ENCODE assay signal across 10 cellular contexts in the genomic region with DNA sequence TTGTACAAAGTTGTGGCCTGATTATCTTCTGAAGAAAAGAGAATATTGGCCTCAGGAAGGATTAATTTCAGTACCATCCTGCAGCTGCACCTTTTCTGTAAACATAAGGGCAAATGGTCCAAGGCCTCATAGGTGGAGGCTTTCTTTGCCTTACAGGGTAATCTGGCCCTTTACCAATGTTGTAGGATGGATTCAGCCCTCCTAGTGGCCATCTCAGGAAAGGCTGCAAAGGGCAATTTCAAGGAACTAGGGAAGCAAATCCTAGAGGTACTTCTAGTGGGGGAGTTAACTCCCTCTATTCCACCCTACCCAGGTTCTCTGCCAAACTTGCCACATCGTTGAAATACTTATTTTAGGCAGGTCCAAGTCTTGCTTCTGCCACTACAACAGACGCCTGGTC. TPM values are rescaled to one million over a fixed set of nuclear protein-coding genes. Genes with fewer than 3 reads are reported as not detected.
DNase-seq lines count a peak whose midpoint lies in the region; ATAC-seq and TF ChIP-seq lines count a peak whose summit lies in the region.
"Had no signal": no experiment of that assay in that cellular context is flagged by ENCODE, and none has a peak within 500 bp of the region (broad histone marks: within the 10 kb centered on the region; RNA-seq: fewer than 3 reads in every experiment).

No MANE protein-coding gene starts in this region.

- H3K4me2 ChIP-seq in GM23338 = no peak overlapping the region

- H3K27me3 Mint-ChIP-seq in GM23338 (ENCODE audit: insufficient read depth, low read depth, poor library complexity) = no peaks in the 10 kb centered on the region
- no peaks in the 10 kb centered on the region for H3K27me3 Mint-ChIP-seq in activated CD4-positive, alpha-beta memory T cell treated with anti-CD3 and anti-CD28 coated beads, Interleukin-2, amount 10 ng/mL, durations not matched to agents 7 days and 5 days
- H3K27me3 Mint-ChIP-seq in activated naive CD4-positive, alpha-beta T cell treated with anti-CD3 and anti-CD28 coated beads for 36 hours (ENCODE audit: low read depth) = no peaks in the 10 kb centered on the region
- H3K27me3 Mint-ChIP-seq: activated CD4-positive, alpha-beta T cell treated with anti-CD3 and anti-CD28 coated beads for 36 hours had no signal

- H3K4me1 ChIP-seq in GM23338 (ENCODE audit: insufficient read depth) = no peaks in the 10 kb centered on the region

- no peaks in the 10 kb centered on the region for H3F3A ChIP-seq in GM23338 (replicated peaks; ENCODE audit: low read depth)

- H2AFZ ChIP-seq in GM23338 = no peak overlapping the region

- no peaks in the 10 kb centered on the region for H4K20me1 ChIP-seq in GM23338 (replicated peaks; ENCODE audit: insufficient read depth)

- H3K27ac ChIP-seq in GM23338 (ENCODE audit: low read depth) = no peak overlapping the region

- no peaks in the 10 kb centered on the region for H3K4me1 Mint-ChIP-seq in GM23338
- no peaks in the 10 kb centered on the region for H3K4me1 Mint-ChIP-seq in activated CD4-positive, alpha-beta memory T cell treated with anti-CD3 and anti-CD28 coated beads, Interleukin-2, amount 10 ng/mL, durations not matched to agents 7 days and 5 days
- H3K4me1 Mint-ChIP-seq in activated naive CD4-positive, alpha-beta T cell treated with anti-CD3 and anti-CD28 coated beads for 36 hours (ENCODE audit: low read depth) = no peaks in the 10 kb centered on the region
- H3K4me1 Mint-ChIP-seq: activated CD4-positive, alpha-beta T cell treated with anti-CD3 and anti-CD28 coated beads for 36 hours had no signal

- POLR2A ChIA-PET in BJ (lab: Charles Lee) = no interaction called here
- POLR2A ChIA-PET in activated CD4-positive, alpha-beta memory T cell treated with anti-CD3 and anti-CD28 coated beads, Interleukin-2, amount 10 ng/mL, durations not matched to agents 7 days and 5 days (lab: Charles Lee) = no interaction called here

- intact Hi-C loops in activated naive CD4-positive, alpha-beta T cell treated with anti-CD3 and anti-CD28 coated beads for 36 hours (cut with micrococcal nuclease) = no loop called here

- no peaks in the 10 kb centered on the region; the same call in 2 of the 3 replicates for H3K9me3 Mint-ChIP-seq in GM23338
- H3K9me3 Mint-ChIP-seq in activated CD4-positive, alpha-beta memory T cell treated with anti-CD3 and anti-CD28 coated beads, Interleukin-2, amount 10 ng/mL, durations not matched to agents 7 days and 5 days = no peaks in the 10 kb centered on the region
- no peaks in the 10 kb centered on the region for H3K9me3 Mint-ChIP-seq in activated naive CD4-positive, alpha-beta T cell treated with anti-CD3 and anti-CD28 coated beads for 36 hours

- ATAC-seq in GM23338 (peak; percentile 87), HG03108 (IDR thresholded peaks at IDR 0.05; ENCODE audit: unreplicated experiment) (no peak), GM18858 (IDR thresholded peaks at IDR 0.05; ENCODE audit: unreplicated experiment) (no peak)
- ATAC-seq: activated CD4-positive, alpha-beta T cell treated with anti-CD3 and anti-CD28 coated beads for 36 hours had no signal

- no peaks in the 10 kb centered on the region for H3K36me3 Mint-ChIP-seq in GM23338 (ENCODE audit: low read depth)
- H3K36me3 Mint-ChIP-seq in activated CD4-positive, alpha-beta memory T cell treated with anti-CD3 and anti-CD28 coated beads, Interleukin-2, amount 10 ng/mL, durations not matched to agents 7 days and 5 days (ENCODE audit: low read depth) = no peaks in the 10 kb centered on the region
- no peaks in the 10 kb centered on the region for H3K36me3 Mint-ChIP-seq in activated naive CD4-positive, alpha-beta T cell treated with anti-CD3 and anti-CD28 coated beads for 36 hours (ENCODE audit: low read depth)

- no peak overlapping the region for H3K4me3 Mint-ChIP-seq in GM23338
- H3K4me3 Mint-ChIP-seq in activated CD4-positive, alpha-beta memory T cell treated with anti-CD3 and anti-CD28 coated beads, Interleukin-2, amount 10 ng/mL, durations not matched to agents 7 days and 5 days = no peak overlapping the region
- H3K4me3 Mint-ChIP-seq in activated naive CD4-positive, alpha-beta T cell treated with anti-CD3 and anti-CD28 coated beads for 36 hours = no peak overlapping the region
- H3K4me3 Mint-ChIP-seq: activated CD4-positive, alpha-beta T cell treated with anti-CD3 and anti-CD28 coated beads for 36 hours had no signal

- H3K36me3 ChIP-seq in BJ (ENCODE audit: control insufficient read depth, insufficient read depth, low read length) = no peaks in the 10 kb centered on the region
- H3K36me3 ChIP-seq in GM23338 (ENCODE audit: insufficient read depth) = no peaks in the 10 kb centered on the region

- no peak overlapping the region for H3K27ac Mint-ChIP-seq in GM23338
- H3K27ac Mint-ChIP-seq in activated CD4-positive, alpha-beta memory T cell treated with anti-CD3 and anti-CD28 coated beads, Interleukin-2, amount 10 ng/mL, durations not matched to agents 7 days and 5 days = no peak overlapping the region
- no peak overlapping the region for H3K27ac Mint-ChIP-seq in activated naive CD4-positive, alpha-beta T cell treated with anti-CD3 and anti-CD28 coated beads for 36 hours
- H3K27ac Mint-ChIP-seq: activated CD4-positive, alpha-beta T cell treated with anti-CD3 and anti-CD28 coated beads for 36 hours had no signal

- no peak for DNase-seq in BJ (ENCODE audit: low read depth)
- DNase-seq in GM23338 (ENCODE audit: low spot score) = peak; percentile 73
- DNase-seq in SK-N-DZ (ENCODE audit: low spot score) = peak; percentile 1
- peak; percentile 24 for DNase-seq in iPS-NIHi7 (ENCODE audit: extremely low spot score)
- no peak for DNase-seq in activated CD4-positive, alpha-beta memory T cell treated with anti-CD3 and anti-CD28 coated beads, Interleukin-2, amount 10 ng/mL, durations not matched to agents 7 days and 5 days
- no peak for DNase-seq in activated naive CD4-positive, alpha-beta T cell treated with anti-CD3 and anti-CD28 coated beads for 36 hours
- DNase-seq: activated CD4-positive, alpha-beta T cell treated with anti-CD3 and anti-CD28 coated beads for 36 hours; activated naive CD4-positive, alpha-beta T cell treated with anti-CD3 and anti-CD28 coated beads, Interleukin-2, amount 50 U/mL, for 16 hours had no signal

- H3K4me3 ChIP-seq in BJ (ENCODE audit: low read depth, low read length) (no peak overlapping the region), GM23338 (no peak overlapping the region)

- TF ChIP-seq CTCF in BJ (IDR thresholded peaks at IDR 0.05; ENCODE audit: insufficient read depth, low read depth, low read length) = peak; percentile 9; the same call in 1 of the 2 replicates
- TF ChIP-seq CTCF in GM23338 (conservative IDR thresholded peaks at IDR 0.05; ENCODE audit: low read depth in 2 of 2) = peak; percentile 42 to 63; a peak in 3 of 4 replicates

- CTCF ChIA-PET in BJ (lab: Yijun Ruan, JAX) = no interaction called here
- CTCF ChIA-PET in activated CD4-positive, alpha-beta memory T cell treated with anti-CD3 and anti-CD28 coated beads, Interleukin-2, amount 10 ng/mL, durations not matched to agents 7 days and 5 days (lab: Charles Lee) = no interaction called here
- CTCF ChIA-PET in activated naive CD4-positive, alpha-beta T cell treated with anti-CD3 and anti-CD28 coated beads for 36 hours (lab: Charles Lee) = no interaction called here

- H3K27me3 ChIP-seq in BJ (ENCODE audit: control insufficient read depth, insufficient read depth, low read length) (no peaks in the 10 kb centered on the region), GM23338 (ENCODE audit: insufficient read depth) (no peaks in the 10 kb centered on the region)

- H3K79me2 ChIP-seq in GM23338 (replicated peaks; ENCODE audit: insufficient read depth) = no peaks in the 10 kb centered on the region

- H3K9me2 ChIP-seq in GM23338 (ENCODE audit: insufficient read depth) = no peaks in the 10 kb centered on the region

TF ChIP-seq in GM23338, 12 proteins besides CTCF, POLR2A, EP300 and RAD21 (continues in another document):
- no peak for TF ChIP-seq EZH2phosphoT487 (IDR thresholded peaks at IDR 0.05; ENCODE audit: unreplicated experiment)
- no peak for TF ChIP-seq ZNF114 (CRISPR knock-in tag; IDR thresholded peaks at IDR 0.05)
- TF ChIP-seq POLR2AphosphoS5 (IDR thresholded peaks at IDR 0.05; ENCODE audit: low read depth) = no peak

RNA-seq across cellular contexts. Expression of a gene that starts 57.6 kb away (rescaled TPM):
- polyA plus RNA-seq in BJ (2011; rRNA removed) (not detected in 2 replicates), GM23338 (2016; fragmentation: Nextera tagmentation; extraction: Ambion mirVana) (not detected in 2 replicates)
- not detected in 2 replicates for polyA minus RNA-seq in BJ (2011; rRNA and poly(A)+ RNA removed)
- not detected in 2 replicates for total RNA-seq in GM23338 (2014; rRNA removed; shearing (Covaris generic))
- not detected in 2 replicates for polyA plus RNA-seq in SK-N-DZ (2014; cell fraction: cytosol; rRNA removed)
- not detected in 2 replicates for polyA plus RNA-seq in SK-N-DZ (2014; cell fraction: nucleus; rRNA removed)
- total RNA-seq in activated CD4-positive, alpha-beta memory T cell treated with anti-CD3 and anti-CD28 coated beads, Interleukin-2, amount 10 ng/mL, durations not matched to agents 7 days and 5 days = not detected
- not detected for total RNA-seq in activated naive CD4-positive, alpha-beta T cell treated with anti-CD3 and anti-CD28 coated beads for 36 hours
- total RNA-seq: activated CD4-positive, alpha-beta T cell treated with anti-CD3 and anti-CD28 coated beads for 36 hours had no signal

Comparison
In these comparisons a context has a peak if more than half of its experiments do, and no peak if none do; other contexts are left out.
1. DNase-seq: peak in GM23338 (single experiment), SK-N-DZ (single experiment) and iPS-NIHi7 (single experiment); none in BJ (single experiment), activated CD4-positive, alpha-beta memory T cell treated with anti-CD3 and anti-CD28 coated beads, Interleukin-2, amount 10 ng/mL, durations not matched to agents 7 days and 5 days (single experiment) and activated naive CD4-positive, alpha-beta T cell treated with anti-CD3 and anti-CD28 coated beads for 36 hours (single experiment).